Comparison of ENCODE assay signal across 26 cellular contexts in genomic region chr12:8519208-8519607, GRCh38. TPM values are rescaled to one million over a fixed set of nuclear protein-coding genes. Genes with fewer than 3 reads are reported as not detected.
DNase-seq lines count a peak whose midpoint lies in the region; ATAC-seq and TF ChIP-seq lines count a peak whose summit lies in the region.
"Had no signal": no experiment of that assay in that cellular context is flagged by ENCODE, and none has a peak within 500 bp of the region (broad histone marks: within the 10 kb centered on the region; RNA-seq: fewer than 3 reads in every experiment).

No MANE protein-coding gene starts in this region.

- peaks cover 6% of the 10 kb centered on the region for H3K36me3 Mint-ChIP-seq in dendritic cell treated with granulocyte-macrophage colony-stimulating factor and Interleukin-4, amounts not matched to agents 40 ng/mL and 50 ng/mL, for 4 days (ENCODE audit: low read depth)

- H3K4me3 ChIP-seq in right atrium auricular region, result no peak overlapping the region
- H3K4me3 ChIP-seq: GM23248, K562, Peyer's patch had no signal

- H3K27ac Mint-ChIP-seq in dendritic cell treated with granulocyte-macrophage colony-stimulating factor and Interleukin-4, amounts not matched to agents 40 ng/mL and 50 ng/mL, for 4 days, result peak overlapping the region; percentile 13
- H3K27ac Mint-ChIP-seq: B cell; CD4-positive, alpha-beta T cell; H9; HFFc6 had no signal

- H3K27ac ChIP-seq in right atrium auricular region, result no peak overlapping the region
- H3K27ac ChIP-seq: GM23248, HL-60, Peyer's patch had no signal

- H3K9me3 Mint-ChIP-seq in dendritic cell treated with granulocyte-macrophage colony-stimulating factor and Interleukin-4, amounts not matched to agents 40 ng/mL and 50 ng/mL, for 4 days, result peaks cover 2% of the 10 kb centered on the region

- no peak for TF ChIP-seq CTCF in right atrium auricular region (IDR thresholded peaks at IDR 0.05)

- ATAC-seq in left ventricle myocardium superior, result peak; percentile 47
- ATAC-seq in HG03439 (IDR thresholded peaks at IDR 0.05; ENCODE audit: unreplicated experiment), result no peak
- ATAC-seq: HepG2, K562 had no signal

- no peaks in the 10 kb centered on the region for H3K27me3 ChIP-seq in right atrium auricular region
- H3K27me3 ChIP-seq: Peyer's patch had no signal

- intact Hi-C loops in left ventricle myocardium superior (cut with micrococcal nuclease), result no loop called here
- intact Hi-C loops in dendritic cell treated with granulocyte-macrophage colony-stimulating factor and Interleukin-4, amounts not matched to agents 40 ng/mL and 50 ng/mL, for 4 days (cut with micrococcal nuclease), result no loop called here

- no peaks in the 10 kb centered on the region for H3K27me3 Mint-ChIP-seq in dendritic cell treated with granulocyte-macrophage colony-stimulating factor and Interleukin-4, amounts not matched to agents 40 ng/mL and 50 ng/mL, for 4 days

- H3K4me1 Mint-ChIP-seq in dendritic cell treated with granulocyte-macrophage colony-stimulating factor and Interleukin-4, amounts not matched to agents 40 ng/mL and 50 ng/mL, for 4 days (ENCODE audit: low read depth), result peaks cover 28% of the 10 kb centered on the region
- H3K4me1 Mint-ChIP-seq: B cell, H9 had no signal

- H3K36me3 ChIP-seq in right atrium auricular region, result no peaks in the 10 kb centered on the region
- H3K36me3 ChIP-seq: Peyer's patch had no signal

- no peaks in the 10 kb centered on the region for H3K9me3 ChIP-seq in right atrium auricular region
- H3K9me3 ChIP-seq: Peyer's patch had no signal

- H3K4me1 ChIP-seq in right atrium auricular region, result no peaks in the 10 kb centered on the region
- H3K4me1 ChIP-seq: Peyer's patch had no signal

- H3K4me3 Mint-ChIP-seq in dendritic cell treated with granulocyte-macrophage colony-stimulating factor and Interleukin-4, amounts not matched to agents 40 ng/mL and 50 ng/mL, for 4 days, result no peak overlapping the region
- H3K4me3 Mint-ChIP-seq: B cell; CD4-positive, alpha-beta T cell; H9; HFFc6 had no signal

- no peak for DNase-seq in left ventricle myocardium superior
- DNase-seq in right atrium auricular region (ENCODE audit: low spot score), result no peak
- peak; percentile 55 for DNase-seq in NOMO-1 treated with DMSO at 0.1 percent for 48 hours (lab: John Stamatoyannopoulos, UW; ENCODE audit: unreplicated experiment)
- no peak for DNase-seq in DMS 273 (lab: John Stamatoyannopoulos, UW; ENCODE audit: unreplicated experiment)
- DNase-seq in SW 1271 (lab: John Stamatoyannopoulos, UW), result no peak
- DNase-seq: CD4-positive, alpha-beta T cell; COR-L47; DMS 273 treated with DMSO at 0.1 percent for 48 hours; DND-41; GM23248; H9; HFFc6; NCI-H1105 treated with DMSO at 0.1 percent for 48 hours; NCI-H2081; NCI-H2171 treated with DMSO at 0.1 percent for 48 hours; NCI-H524 treated with DMSO at 0.1 percent for 48 hours; Peyer's patch; T-helper 2 cell had no signal

RNA-seq across cellular contexts. Expression of gene CLEC4D, which starts 5.9 kb away (rescaled TPM):
- not detected for total RNA-seq in left ventricle myocardium superior
- total RNA-seq in right atrium auricular region, result under 1 TPM in 1 of 2 donors, not detected in 1; 0.63 TPM
- total RNA-seq: B cell; CD4-positive, alpha-beta T cell; GM23248; HepG2; HFFc6; HT-29; K562; OCI-LY7; Peyer's patch had no signal

RNA-seq across cellular contexts. Expression of gene CLEC4E, which starts 21.5 kb away (rescaled TPM):
- total RNA-seq in left ventricle myocardium superior (2.5 TPM), right atrium auricular region (1 to 10 TPM in 1 of 2 donors, not detected in 1; 3.2 TPM)
- total RNA-seq: B cell; CD4-positive, alpha-beta T cell; GM23248; H9; HepG2; HFFc6; HT-29; K562; OCI-LY7 had no signal
